Comparison of ENCODE assay signal across 15 cellular contexts in genomic region chr13:62278271-62278670, GRCh38.
A peak's percentile ranks its signal among the peaks of the same experiment; 100 is the strongest.
DNase-seq lines count a peak whose midpoint lies in the region; ATAC-seq, FAIRE-seq and TF ChIP-seq lines count a peak whose summit lies in the region.
"Had no signal": no experiment of that assay in that cellular context is flagged by ENCODE, and none has a peak within 500 bp of the region (broad histone marks: within the 10 kb centered on the region; RNA-seq: fewer than 3 reads in every experiment).

No MANE protein-coding gene starts in this region.

- no peaks in the 10 kb centered on the region for H3K27me3 Mint-ChIP-seq in neural crest cell (ENCODE audit: low read depth)
- H3K27me3 Mint-ChIP-seq: CD8-positive, alpha-beta memory T cell; T-helper 17 cell had no signal

- no peak overlapping the region for H3K4me2 ChIP-seq in HCT116 (ENCODE audit: low read length)
- H3K4me2 ChIP-seq: KMS-11 had no signal

- H3K4me1 Mint-ChIP-seq in neural crest cell = no peaks in the 10 kb centered on the region
- H3K4me1 Mint-ChIP-seq: CD8-positive, alpha-beta memory T cell; T-helper 17 cell had no signal

- DNase-seq in HCT116 (ENCODE audit: low read depth, low spot score) = no peak
- DNase-seq in RWPE2 (ENCODE audit: low spot score) = no peak
- DNase-seq in neural crest cell (ENCODE audit: low read depth, low spot score) = no peak
- DNase-seq in urothelium cell line (ENCODE audit: low spot score) = no peak
- DNase-seq in globus pallidus (ENCODE audit: low spot score) = no peak
- DNase-seq in activated CD8-positive, alpha-beta memory T cell treated with anti-CD3 and anti-CD28 coated beads, Interleukin-2, amount 50 U/mL, for 4 hours = no peak
- DNase-seq: CD8-positive, alpha-beta memory T cell; MM.1S; NCI-H1417; NCI-H1930; NCI-H510A treated with DMSO at 0.1 percent for 48 hours; PC-3; T-helper 17 cell had no signal

- H3K9me2 ChIP-seq in HCT116 (ENCODE audit: insufficient read depth) = no peaks in the 10 kb centered on the region

- H3K79me2 ChIP-seq in HCT116 (ENCODE audit: insufficient read depth, low read length) = no peaks in the 10 kb centered on the region

- H3K27me3 ChIP-seq in HCT116 (ENCODE audit: insufficient read depth, low read length) (no peaks in the 10 kb centered on the region), RWPE2 (ENCODE audit: insufficient read depth, poor library complexity, severe bottlenecking) (no peaks in the 10 kb centered on the region)

- no peak for ATAC-seq in HCT116
- no peak for ATAC-seq in RWPE2 (ENCODE audit: low read depth)
- ATAC-seq: PC-3, T-helper 17 cell had no signal

- FAIRE-seq in urothelium cell line (lab: Jason Lieb, UNC) = no peak

- no peak overlapping the region for H3K4me3 Mint-ChIP-seq in neural crest cell
- H3K4me3 Mint-ChIP-seq: CD8-positive, alpha-beta memory T cell; T-helper 17 cell had no signal

- H3K36me3 Mint-ChIP-seq in neural crest cell (ENCODE audit: low read depth) = peaks cover 3% of the 10 kb centered on the region
- H3K36me3 Mint-ChIP-seq: CD8-positive, alpha-beta memory T cell had no signal

- H3K36me3 ChIP-seq in HCT116 (ENCODE audit: control insufficient read depth in 1 of 2, insufficient read depth in 2 of 2, low read length in 2 of 2) = no peaks in the 10 kb centered on the region
- H3K36me3 ChIP-seq in RWPE2 (ENCODE audit: low read depth) = no peaks in the 10 kb centered on the region

- RAD21 ChIA-PET in HCT116 (lab: Charles Lee; ENCODE audit: low non-redundant PET in 1 of 2, low total read pairs in 2 of 2, uncharacterized antibody in 2 of 2, unreplicated experiment in 2 of 2) = no interaction called here

- H3K4me3 ChIP-seq in HCT116 (replicated peaks in 1 of 2; ENCODE audit: low read depth in 1 of 2, low read length in 2 of 2) = no peak overlapping the region
- no peak overlapping the region for H3K4me3 ChIP-seq in RWPE2 (ENCODE audit: severe bottlenecking)

- no TSS peak for BruUV-seq in HCT116 (replicated peaks; lab: Mats Ljungman, UMichigan)

- CTCF ChIA-PET in HCT116 (lab: Charles Lee) = no interaction called here

- no peaks in the 10 kb centered on the region; the same call in 1 of the 2 replicates for H4K20me1 ChIP-seq in HCT116 (ENCODE audit: insufficient read depth)

- no peak for TF ChIP-seq POLR2A in HCT116 (IDR thresholded peaks at IDR 0.05; ENCODE audit: borderline replicate concordance, extremely low read depth, insufficient read depth, insufficient read length)

- no peak for TF ChIP-seq RAD21 in HCT116 (IDR thresholded peaks at IDR 0.05; ENCODE audit: low read depth)

- H3K4me1 ChIP-seq in HCT116 (ENCODE audit: control insufficient read depth in 1 of 2, insufficient read depth in 2 of 2, low read length in 2 of 2) (no peaks in the 10 kb centered on the region), RWPE2 (ENCODE audit: insufficient read depth, poor library complexity, severe bottlenecking) (no peaks in the 10 kb centered on the region)

- POLR2A ChIA-PET in HCT116 (lab: Charles Lee) = no interaction called here

- H3K27ac ChIP-seq in HCT116 (ENCODE audit: low read depth, low read length) (no peak overlapping the region), RWPE2 (ENCODE audit: poor library complexity, severe bottlenecking) (no peak overlapping the region)
- H3K27ac ChIP-seq: KMS-11 had no signal

- intact Hi-C loops in HCT116 (cut with micrococcal nuclease) = no loop called here

- H3K9me3 Mint-ChIP-seq in neural crest cell = peaks cover 5% of the 10 kb centered on the region

- TF ChIP-seq CTCF in GM12872 (IDR thresholded peaks at IDR 0.05; ENCODE audit: insufficient read depth, low read depth, low read length) (peak; percentile 20; the same call in 1 of the 3 replicates), HCT116 (IDR thresholded peaks at IDR 0.05 in 2 of 3, conservative IDR thresholded peaks at IDR 0.05 in 1 of 3; ENCODE audit: borderline replicate concordance in 1 of 3, insufficient read depth in 1 of 3, low read depth in 2 of 3, low read length in 2 of 3) (peak in 2 of 3 experiments; percentile 16 to 29; a peak in 1 of 6 replicates), RWPE2 (IDR thresholded peaks at IDR 0.05; ENCODE audit: poor library complexity, severe bottlenecking) (peak; percentile 18), neural crest cell (conservative IDR thresholded peaks at IDR 0.05) (peak; percentile 41)

- no peak overlapping the region for H3K9ac ChIP-seq in HCT116 (ENCODE audit: low read length)
- H3K9ac ChIP-seq: KMS-11 had no signal

- no peak overlapping the region for H3K27ac Mint-ChIP-seq in neural crest cell (ENCODE audit: unreplicated experiment)
- H3K27ac Mint-ChIP-seq: CD8-positive, alpha-beta memory T cell; T-helper 17 cell had no signal

- H3K9me3 ChIP-seq in HCT116 (ENCODE audit: control insufficient read depth in 1 of 2, insufficient read depth in 1 of 2, low read depth in 1 of 2, low read length in 2 of 2) = no peaks in the 10 kb centered on the region
- H3K9me3 ChIP-seq in RWPE2 (ENCODE audit: severe bottlenecking) = no peaks in the 10 kb centered on the region

- H2AFZ ChIP-seq in HCT116 (ENCODE audit: low read depth, low read length, poor library complexity, severe bottlenecking) = no peak overlapping the region

TF ChIP-seq in HCT116, 20 proteins besides CTCF, POLR2A, EP300 and RAD21:
- TF ChIP-seq ATF3 (IDR thresholded peaks at IDR 0.05) (no peak), EZH2phosphoT487 (IDR thresholded peaks at IDR 0.05; ENCODE audit: borderline replicate concordance) (no peak), TCF7L2 (IDR thresholded peaks at IDR 0.05; ENCODE audit: borderline replicate concordance, extremely low read depth, insufficient read depth, insufficient read length) (no peak)
